1 cellular context compared by ENCODE assay signal in genomic region chr17:7239091-7240027, GRCh38.
TF ChIP-seq lines count a peak whose summit lies in the region.

Gene PHF23, minus strand, starts transcription at chr17:7239457. Its CDS starts 178 bp downstream, at chr17:7239279.

TF ChIP-seq in HepG2, 621 proteins besides CTCF, POLR2A, EP300 and RAD21 (continued from another document and continues in another):
- TF ChIP-seq KIAA2018 (CRISPR knock-in tag; IDR thresholded peaks at IDR 0.05; ENCODE audit: borderline replicate concordance) (no peak), ZBTB2 (CRISPR knock-in tag; IDR thresholded peaks at IDR 0.05; ENCODE audit: low read depth) (peak; percentile 77; the same call in 1 of the 2 replicates), ZIK1 (CRISPR knock-in tag; IDR thresholded peaks at IDR 0.05; ENCODE audit: borderline replicate concordance, low read depth) (no peak), ZNF678 (CRISPR knock-in tag; IDR thresholded peaks at IDR 0.05) (no peak), ELF3 (CRISPR knock-in tag; IDR thresholded peaks at IDR 0.05) (peak; percentile 88), PHF8 (CRISPR knock-in tag; IDR thresholded peaks at IDR 0.05) (peak; percentile 50; the same call in 1 of the 2 replicates), YEATS2 (CRISPR knock-in tag; IDR thresholded peaks at IDR 0.05; ENCODE audit: borderline replicate concordance) (peak; percentile 60; the same call in 1 of the 2 replicates), TCF7 (IDR thresholded peaks at IDR 0.05; ENCODE audit: low read depth) (no peak), ZNF367 (CRISPR knock-in tag; IDR thresholded peaks at IDR 0.05; ENCODE audit: borderline replicate concordance) (no peak), ZSCAN20 (CRISPR knock-in tag; IDR thresholded peaks at IDR 0.05; ENCODE audit: borderline replicate concordance) (no peak), TGIF2 (CRISPR knock-in tag; IDR thresholded peaks at IDR 0.05) (no peak; the same call in 1 of the 2 replicates), ZNF484 (CRISPR knock-in tag; IDR thresholded peaks at IDR 0.05; ENCODE audit: borderline replicate concordance, low read depth) (no peak), NR2C2 (CRISPR knock-in tag; IDR thresholded peaks at IDR 0.05; ENCODE audit: borderline replicate concordance) (peak; percentile 88), KDM4B (CRISPR knock-in tag; IDR thresholded peaks at IDR 0.05) (no peak), ZNF577 (CRISPR knock-in tag; IDR thresholded peaks at IDR 0.05; ENCODE audit: borderline replicate concordance, low read depth) (no peak), KDM3A (CRISPR knock-in tag; IDR thresholded peaks at IDR 0.05; ENCODE audit: low read depth) (no peak), ZFP36L1 (CRISPR knock-in tag; IDR thresholded peaks at IDR 0.05) (no peak), ESRRA (CRISPR knock-in tag; IDR thresholded peaks at IDR 0.05; ENCODE audit: low read depth) (no peak), NR3C1 (CRISPR knock-in tag; IDR thresholded peaks at IDR 0.05) (no peak), REL (CRISPR knock-in tag; conservative IDR thresholded peaks at IDR 0.05) (no peak; the same call in 1 of the 2 replicates), TEAD3 (CRISPR knock-in tag; optimal IDR thresholded peaks at IDR 0.05; ENCODE audit: borderline replicate concordance) (no peak), SP5 (CRISPR knock-in tag; IDR thresholded peaks at IDR 0.05; ENCODE audit: borderline replicate concordance, low read depth) (0 out of 2 replicates have a peak, but pooled peaks have one; percentile 32), ZNF331 (CRISPR knock-in tag; IDR thresholded peaks at IDR 0.05) (no peak), CBX5 (CRISPR knock-in tag; IDR thresholded peaks at IDR 0.05; ENCODE audit: borderline replicate concordance) (no peak), ZNF253 (CRISPR knock-in tag; IDR thresholded peaks at IDR 0.05; ENCODE audit: borderline replicate concordance) (no peak), NRL (CRISPR knock-in tag; IDR thresholded peaks at IDR 0.05; ENCODE audit: borderline replicate concordance) (no peak), ZNF282 (IDR thresholded peaks at IDR 0.05; ENCODE audit: partially characterized antibody) (no peak), ZSCAN21 (CRISPR knock-in tag; IDR thresholded peaks at IDR 0.05; ENCODE audit: borderline replicate concordance) (no peak), ZNF501 (CRISPR knock-in tag; IDR thresholded peaks at IDR 0.05) (peak; percentile 87; the same call in 1 of the 2 replicates), YEATS4 (CRISPR knock-in tag; IDR thresholded peaks at IDR 0.05; ENCODE audit: borderline replicate concordance) (peak; percentile 24; the same call in 1 of the 2 replicates), ZNF646 (CRISPR knock-in tag; IDR thresholded peaks at IDR 0.05) (no peak), AFF4 (CRISPR knock-in tag; IDR thresholded peaks at IDR 0.05) (no peak), GATAD2A (CRISPR knock-in tag; IDR thresholded peaks at IDR 0.05) (no peak), POLR2AphosphoS5 (IDR thresholded peaks at IDR 0.05; ENCODE audit: low read depth, low read length) (peak; percentile 69), THYN1 (CRISPR knock-in tag; IDR thresholded peaks at IDR 0.05; ENCODE audit: borderline replicate concordance, low read depth) (no peak)
